Comparison of ENCODE assay signal across 16 cellular contexts in genomic region chr1:51623450-51623849, GRCh38. TPM values are rescaled to one million over a fixed set of nuclear protein-coding genes. Genes with fewer than 3 reads are reported as not detected.
A peak's percentile ranks its signal among the peaks of the same experiment; 100 is the strongest.
DNase-seq lines count a peak whose midpoint lies in the region; ATAC-seq and TF ChIP-seq lines count a peak whose summit lies in the region.
"Had no signal": no experiment of that assay in that cellular context is flagged by ENCODE, and none has a peak within 500 bp of the region (broad histone marks: within the 10 kb centered on the region; RNA-seq: fewer than 3 reads in every experiment).

No MANE protein-coding gene starts in this region.

- intact Hi-C loops in breast epithelium (cut with DNase I; ENCODE audit: low total_unique reads) (no loop called here), MCF 10A (cut with micrococcal nuclease) (no loop called here), PC-9 (cut with micrococcal nuclease; ENCODE audit: unreplicated experiment) (loop anchor here (2.0 to 5.0 kb wide), 4 partner anchors 25 to 144 kb away; no protein-coding TSS in a partner anchor)

- no peak for TF ChIP-seq CTCF in breast epithelium (IDR thresholded peaks at IDR 0.05)
- TF ChIP-seq CTCF in MCF 10A (IDR thresholded peaks at IDR 0.05; ENCODE audit: unreplicated experiment): no peak
- no peak for TF ChIP-seq CTCF in PC-9 (conservative IDR thresholded peaks at IDR 0.05)
- no peak for TF ChIP-seq CTCF in gastroesophageal sphincter (IDR thresholded peaks at IDR 0.05)
- no peak for TF ChIP-seq CTCF in thoracic aorta (IDR thresholded peaks at IDR 0.05)

- no peaks in the 10 kb centered on the region for H4K20me1 ChIP-seq in PC-9 (ENCODE audit: insufficient read depth)

- H3K27ac Mint-ChIP-seq in MCF 10A (ENCODE audit: low read depth, unreplicated experiment): no peak overlapping the region
- no peak overlapping the region for H3K27ac Mint-ChIP-seq in activated naive CD8-positive, alpha-beta T cell treated with anti-CD3 and anti-CD28 coated beads, Interleukin-2, amount 50 U/mL, for 24 hours

- H3K36me3 ChIP-seq in breast epithelium (no peaks in the 10 kb centered on the region), PC-9 (ENCODE audit: low read depth) (peaks cover 20% of the 10 kb centered on the region), gastroesophageal sphincter (no peaks in the 10 kb centered on the region), thoracic aorta (no peaks in the 10 kb centered on the region)
- H3K36me3 ChIP-seq: Peyer's patch had no signal

- ATAC-seq in gastroesophageal sphincter: no peak
- ATAC-seq in thoracic aorta (ENCODE audit: insufficient number of reproducible peaks, low FRiP score, low read depth): no peak
- ATAC-seq in activated naive CD8-positive, alpha-beta T cell treated with anti-CD3 and anti-CD28 coated beads, Interleukin-2, amount 50 U/mL, for 24 hours: no peak
- ATAC-seq: GM12878 had no signal

- no peak for TF ChIP-seq POLR2A in breast epithelium (IDR thresholded peaks at IDR 0.05)
- TF ChIP-seq POLR2A in gastroesophageal sphincter (IDR thresholded peaks at IDR 0.05): no peak

- no peaks in the 10 kb centered on the region for H3K27me3 ChIP-seq in breast epithelium
- H3K27me3 ChIP-seq in PC-9 (ENCODE audit: insufficient read depth, low read depth): no peaks in the 10 kb centered on the region
- no peaks in the 10 kb centered on the region for H3K27me3 ChIP-seq in gastroesophageal sphincter
- H3K27me3 ChIP-seq in thoracic aorta (replicated peaks; ENCODE audit: insufficient read depth): no peaks in the 10 kb centered on the region
- H3K27me3 ChIP-seq: Peyer's patch had no signal

- no peak for TF ChIP-seq EP300 in gastroesophageal sphincter (IDR thresholded peaks at IDR 0.05)

- CTCF ChIA-PET in MCF 10A (lab: Yijun Ruan, JAX) (interaction anchor here (0.6 to 7.0 kb wide), 8 partner anchors 10 to 406 kb away, joined by 3 to 133 read pairs (median 3); no protein-coding TSS in a partner anchor), PC-9 (lab: Charles Lee) (no interaction called here)

- H3K4me3 Mint-ChIP-seq in MCF 10A (ENCODE audit: unreplicated experiment): no peak overlapping the region
- no peak overlapping the region for H3K4me3 Mint-ChIP-seq in activated naive CD8-positive, alpha-beta T cell treated with anti-CD3 and anti-CD28 coated beads, Interleukin-2, amount 50 U/mL, for 24 hours

- no peak for DNase-seq in breast epithelium (ENCODE audit: low spot score in 2 of 2)
- no peak for DNase-seq in MCF 10A (ENCODE audit: unreplicated experiment)
- no peak for DNase-seq in PC-9
- DNase-seq in thoracic aorta (ENCODE audit: low spot score): no peak
- no peak for DNase-seq in activated CD8-positive, alpha-beta memory T cell treated with anti-CD3 and anti-CD28 coated beads for 24 hours
- no peak for DNase-seq in activated naive CD8-positive, alpha-beta T cell treated with anti-CD3 and anti-CD28 coated beads, Interleukin-2, amount 50 U/mL, for 24 hours
- DNase-seq in substantia nigra (lab: John Stamatoyannopoulos, UW): no peak
- DNase-seq: H7, NCI-H146, NCI-H2107, NCI-H69, Peyer's patch, SHP77 treated with DMSO at 0.1 percent for 48 hours had no signal

- peaks cover 100% of the 10 kb centered on the region for H3K79me2 ChIP-seq in PC-9 (ENCODE audit: low read depth)

- POLR2A ChIA-PET in MCF 10A (lab: Yijun Ruan, JAX) (interaction anchor here (0.9 to 2.0 kb wide), 8 partner anchors 19 to 152 kb away, joined by 3 to 5 read pairs (median 4); no protein-coding TSS in a partner anchor), PC-9 (lab: Charles Lee; ENCODE audit: unreplicated experiment) (interaction anchor here (0.7 kb wide), 1 partner anchor 137 kb away, joined by 4 read pairs; no protein-coding TSS in a partner anchor)

- no TSS peak for BruUV-seq in MCF 10A (replicated peaks; lab: Mats Ljungman, UMichigan)
- no TSS peak for BruUV-seq in PC-9 (replicated peaks; lab: Mats Ljungman, UMichigan)

- H3F3A ChIP-seq in PC-9 (ENCODE audit: insufficient read depth, low read depth): peaks cover 28% of the 10 kb centered on the region; the same call in 1 of the 2 replicates

- no peaks in the 10 kb centered on the region for H3K36me3 Mint-ChIP-seq in MCF 10A (ENCODE audit: insufficient read depth, unreplicated experiment)
- no peaks in the 10 kb centered on the region for H3K36me3 Mint-ChIP-seq in activated naive CD8-positive, alpha-beta T cell treated with anti-CD3 and anti-CD28 coated beads, Interleukin-2, amount 50 U/mL, for 24 hours (ENCODE audit: low read depth)

- WGBS in gastroesophageal sphincter (ENCODE audit: low coverage in 1 of 2), 2 donors: 59 to 83% methylated on average over 1 of the region's 1 CpG

- no peaks in the 10 kb centered on the region for H3K27me3 Mint-ChIP-seq in MCF 10A (ENCODE audit: insufficient read depth, unreplicated experiment)
- no peaks in the 10 kb centered on the region for H3K27me3 Mint-ChIP-seq in activated naive CD8-positive, alpha-beta T cell treated with anti-CD3 and anti-CD28 coated beads, Interleukin-2, amount 50 U/mL, for 24 hours

- no peaks in the 10 kb centered on the region for H3K9me3 Mint-ChIP-seq in MCF 10A (ENCODE audit: unreplicated experiment)
- H3K9me3 Mint-ChIP-seq in activated naive CD8-positive, alpha-beta T cell treated with anti-CD3 and anti-CD28 coated beads, Interleukin-2, amount 50 U/mL, for 24 hours: no peaks in the 10 kb centered on the region

- peak overlapping the region; percentile 71; the same call in 1 of the 2 replicates for H3K4me2 ChIP-seq in PC-9

- H3K9me3 ChIP-seq in breast epithelium: no peaks in the 10 kb centered on the region
- peaks cover 4% of the 10 kb centered on the region; the same call in 1 of the 2 replicates for H3K9me3 ChIP-seq in PC-9 (ENCODE audit: insufficient read depth, low read depth)
- no peaks in the 10 kb centered on the region for H3K9me3 ChIP-seq in gastroesophageal sphincter
- no peaks in the 10 kb centered on the region for H3K9me3 ChIP-seq in thoracic aorta
- H3K9me3 ChIP-seq: Peyer's patch had no signal

- no peaks in the 10 kb centered on the region for H3K9me2 ChIP-seq in PC-9 (ENCODE audit: insufficient read depth)

- H2AFZ ChIP-seq in PC-9: no peak overlapping the region

- peak overlapping the region; percentile 64 to 82 for H3K27ac ChIP-seq in breast epithelium
- H3K27ac ChIP-seq in PC-9: peak overlapping the region; percentile 96
- H3K27ac ChIP-seq in gastroesophageal sphincter: peak overlapping the region in 3 of 4 donors; percentile 18 to 62 (median 50)
- H3K27ac ChIP-seq in thoracic aorta: peak overlapping the region; percentile 34 to 71
- no peak overlapping the region for H3K27ac ChIP-seq in substantia nigra (ENCODE audit: low read depth, low read length, poor library complexity, severe bottlenecking)
- H3K27ac ChIP-seq: C4-2B had no signal

- H3K4me1 ChIP-seq in breast epithelium (peaks cover 3 to 23% of the 10 kb centered on the region in 2 donors), PC-9 (replicated peaks; ENCODE audit: insufficient read depth) (peaks cover 68% of the 10 kb centered on the region), gastroesophageal sphincter (peaks cover 4 to 85% (median 12%) of the 10 kb centered on the region in 3 donors), thoracic aorta (ENCODE audit: control insufficient read depth in 1 of 2, low read depth in 2 of 2) (peaks cover 50 to 67% of the 10 kb centered on the region in 2 donors)

- no peak overlapping the region for H3K4me3 ChIP-seq in breast epithelium
- no peak overlapping the region for H3K4me3 ChIP-seq in PC-9
- H3K4me3 ChIP-seq in gastroesophageal sphincter: no peak overlapping the region
- H3K4me3 ChIP-seq in thoracic aorta: no peak overlapping the region
- H3K4me3 ChIP-seq: GM12878, Peyer's patch had no signal

- peaks cover 32% of the 10 kb centered on the region for H3K4me1 Mint-ChIP-seq in MCF 10A (ENCODE audit: insufficient read depth, unreplicated experiment)
- H3K4me1 Mint-ChIP-seq in activated naive CD8-positive, alpha-beta T cell treated with anti-CD3 and anti-CD28 coated beads, Interleukin-2, amount 50 U/mL, for 24 hours: peaks cover 17% of the 10 kb centered on the region

RNA-seq across cellular contexts. Expression of gene OSBPL9, which starts 6.6 kb away (rescaled TPM):
- total RNA-seq in breast epithelium (100 to 1,000 TPM; 107 to 213 (median 136) TPM), MCF 10A (2022) (51.7 and 60.4 TPM in 2 replicates), PC-9 (2021) (149 and 188 TPM in 2 replicates), gastroesophageal sphincter (100 to 1,000 TPM in 1 of 4 donors, 10 to 100 TPM in 3; 56.9 to 110 (median 78.3) TPM), thoracic aorta (100 to 1,000 TPM in 1 of 2 donors, 10 to 100 TPM in 1; 94.1 to 114 TPM)
